16 cellular contexts compared by ENCODE assay signal in the genomic region with DNA sequence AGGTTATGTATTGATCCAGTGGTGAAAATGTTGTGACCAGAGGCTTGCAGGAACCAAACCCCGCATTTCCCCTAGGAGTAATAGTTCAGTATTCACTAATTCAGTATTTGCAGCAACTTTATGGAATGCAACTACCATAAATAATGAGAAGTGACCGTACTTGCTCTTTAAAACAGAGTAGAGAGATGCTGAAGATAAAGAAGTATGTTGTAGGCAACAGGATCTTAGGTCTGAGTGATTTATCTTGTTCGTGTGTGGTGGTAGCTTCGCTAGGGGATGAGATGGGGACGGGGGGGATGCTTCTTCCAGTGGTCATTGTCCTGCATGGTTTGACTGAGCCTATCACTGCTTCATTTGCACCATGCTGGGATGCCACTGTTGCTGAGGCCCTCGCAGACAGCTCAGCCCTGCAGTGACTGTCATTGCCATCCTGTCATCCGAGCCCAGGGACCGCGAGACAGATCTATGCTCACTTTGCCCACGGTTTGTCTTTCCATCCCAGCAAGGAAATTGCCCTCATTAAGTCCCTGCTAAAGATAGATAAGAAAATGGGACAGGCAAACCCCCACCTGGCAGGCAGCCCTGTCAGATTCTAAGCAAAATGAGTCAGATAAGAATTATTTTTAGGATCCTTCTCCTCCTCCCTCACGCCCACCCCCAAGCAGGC.
DNase-seq lines count a peak whose midpoint lies in the region; ATAC-seq and TF ChIP-seq lines count a peak whose summit lies in the region.
"Had no signal": no experiment of that assay in that cellular context is flagged by ENCODE, and none has a peak within 500 bp of the region (broad histone marks: within the 10 kb centered on the region; RNA-seq: fewer than 3 reads in every experiment).

No MANE protein-coding gene starts in this region.

- H3K4me3 ChIP-seq in BE2C (ENCODE audit: low read depth, low read length) (no peak overlapping the region), MG63 (no peak overlapping the region)
- no peak overlapping the region for H3K4me3 ChIP-seq in CD8-positive, alpha-beta T cell (ENCODE audit: low read depth, low read length)
- H3K4me3 ChIP-seq: mucosa of descending colon, vagina had no signal

- CTCF ChIA-PET in CD8-positive, alpha-beta T cell (lab: Charles Lee): no interaction called here
- CTCF ChIA-PET in activated CD8-positive, alpha-beta T cell treated with anti-CD3 and anti-CD28 coated beads, Interleukin-2, amount 10 ng/mL, durations not matched to agents 7 days and 5 days (lab: Charles Lee): no interaction called here

- no peaks in the 10 kb centered on the region for H3K27me3 Mint-ChIP-seq in nephron (ENCODE audit: low read depth)
- no peaks in the 10 kb centered on the region for H3K27me3 Mint-ChIP-seq in CD8-positive, alpha-beta T cell (ENCODE audit: low read depth)
- peaks cover 3% of the 10 kb centered on the region for H3K27me3 Mint-ChIP-seq in activated CD8-positive, alpha-beta T cell treated with anti-CD3 and anti-CD28 coated beads, Interleukin-2, amount 10 ng/mL, durations not matched to agents 7 days and 5 days (ENCODE audit: low read depth)
- H3K27me3 Mint-ChIP-seq: activated naive CD8-positive, alpha-beta T cell treated with anti-CD3 and anti-CD28 coated beads for 36 hours; B cell; stimulated activated memory B cell treated with anti-CD40 and anti-IgM and Interleukin-4, amounts not matched to agents 10 μg/mL and 1 μg/mL and 100 μg/mL, for 72 hours had no signal

- H3K27ac ChIP-seq in caudate nucleus (ENCODE audit: low read depth, low read length): no peak overlapping the region
- H3K27ac ChIP-seq in CD8-positive, alpha-beta T cell (ENCODE audit: low read depth, low read length): no peak overlapping the region
- H3K27ac ChIP-seq: vagina had no signal

- H3K4me3 Mint-ChIP-seq in nephron: no peak overlapping the region
- no peak overlapping the region for H3K4me3 Mint-ChIP-seq in CD8-positive, alpha-beta T cell
- H3K4me3 Mint-ChIP-seq in activated CD8-positive, alpha-beta T cell treated with anti-CD3 and anti-CD28 coated beads, Interleukin-2, amount 10 ng/mL, durations not matched to agents 7 days and 5 days: no peak overlapping the region
- H3K4me3 Mint-ChIP-seq: activated naive CD8-positive, alpha-beta T cell treated with anti-CD3 and anti-CD28 coated beads for 36 hours; B cell; stimulated activated memory B cell treated with anti-CD40 and anti-IgM and Interleukin-4, amounts not matched to agents 10 μg/mL and 1 μg/mL and 100 μg/mL, for 72 hours had no signal

- peak overlapping the region in 2 of 3 experiments; percentile 11 to 50 for H3K27ac Mint-ChIP-seq in nephron
- no peak overlapping the region for H3K27ac Mint-ChIP-seq in CD8-positive, alpha-beta T cell
- no peak overlapping the region for H3K27ac Mint-ChIP-seq in activated CD8-positive, alpha-beta T cell treated with anti-CD3 and anti-CD28 coated beads, Interleukin-2, amount 10 ng/mL, durations not matched to agents 7 days and 5 days
- H3K27ac Mint-ChIP-seq: activated naive CD8-positive, alpha-beta T cell treated with anti-CD3 and anti-CD28 coated beads for 36 hours; B cell; stimulated activated memory B cell treated with anti-CD40 and anti-IgM and Interleukin-4, amounts not matched to agents 10 μg/mL and 1 μg/mL and 100 μg/mL, for 72 hours had no signal

- POLR2A ChIA-PET in CD8-positive, alpha-beta T cell (lab: Charles Lee): no interaction called here
- POLR2A ChIA-PET in activated CD8-positive, alpha-beta T cell treated with anti-CD3 and anti-CD28 coated beads, Interleukin-2, amount 10 ng/mL, durations not matched to agents 7 days and 5 days (lab: Charles Lee): no interaction called here

- H3K36me3 Mint-ChIP-seq in nephron (ENCODE audit: low read depth): peaks cover 22% of the 10 kb centered on the region
- H3K36me3 Mint-ChIP-seq in CD8-positive, alpha-beta T cell: no peaks in the 10 kb centered on the region
- no peaks in the 10 kb centered on the region for H3K36me3 Mint-ChIP-seq in activated CD8-positive, alpha-beta T cell treated with anti-CD3 and anti-CD28 coated beads, Interleukin-2, amount 10 ng/mL, durations not matched to agents 7 days and 5 days (ENCODE audit: low read depth)
- H3K36me3 Mint-ChIP-seq: activated naive CD8-positive, alpha-beta T cell treated with anti-CD3 and anti-CD28 coated beads for 36 hours had no signal

- DNase-seq in BE2C: peak; percentile 31
- DNase-seq in MG63: peak; percentile 35
- DNase-seq in caudate nucleus (lab: John Stamatoyannopoulos, UW): peak in 41 of 61 donors; percentile 22 to 93 (median 53)
- no peak for DNase-seq in CD8-positive, alpha-beta T cell
- DNase-seq in activated CD8-positive, alpha-beta T cell treated with anti-CD3 and anti-CD28 coated beads, Interleukin-2, amount 10 ng/mL, durations not matched to agents 7 days and 5 days: no peak
- no peak for DNase-seq in pons (ENCODE audit: low spot score)
- DNase-seq: activated naive CD8-positive, alpha-beta T cell treated with anti-CD3 and anti-CD28 coated beads for 36 hours; MM.1S; mucosa of descending colon; NCI-H2171 treated with DMSO at 0.1 percent for 48 hours; stimulated activated CD4-positive, alpha-beta T cell treated with anti-CD3 and anti-CD28 coated beads, Interleukin-4, amount 100 ng/mL, for 24 hours had no signal

- H3K9me3 Mint-ChIP-seq in nephron: peaks cover 4% of the 10 kb centered on the region
- no peaks in the 10 kb centered on the region for H3K9me3 Mint-ChIP-seq in CD8-positive, alpha-beta T cell
- H3K9me3 Mint-ChIP-seq in activated CD8-positive, alpha-beta T cell treated with anti-CD3 and anti-CD28 coated beads, Interleukin-2, amount 10 ng/mL, durations not matched to agents 7 days and 5 days (ENCODE audit: insufficient read depth): no peaks in the 10 kb centered on the region
- H3K9me3 Mint-ChIP-seq: activated naive CD8-positive, alpha-beta T cell treated with anti-CD3 and anti-CD28 coated beads for 36 hours; stimulated activated memory B cell treated with anti-CD40 and anti-IgM and Interleukin-4, amounts not matched to agents 10 μg/mL and 1 μg/mL and 100 μg/mL, for 72 hours had no signal

- H3K4me1 ChIP-seq in BE2C: peaks cover 14% of the 10 kb centered on the region
- H3K4me1 ChIP-seq in CD8-positive, alpha-beta T cell (ENCODE audit: insufficient read depth, low read length): no peaks in the 10 kb centered on the region

- H3K27me3 ChIP-seq in BE2C (no peaks in the 10 kb centered on the region), MG63 (no peaks in the 10 kb centered on the region)
- no peaks in the 10 kb centered on the region for H3K27me3 ChIP-seq in CD8-positive, alpha-beta T cell (ENCODE audit: insufficient read depth, low read length)
- H3K27me3 ChIP-seq: vagina had no signal

- no peaks in the 10 kb centered on the region for H3K36me3 ChIP-seq in BE2C
- H3K36me3 ChIP-seq in MG63: peaks cover 16% of the 10 kb centered on the region
- H3K36me3 ChIP-seq in CD8-positive, alpha-beta T cell (ENCODE audit: insufficient read depth, low read length): no peaks in the 10 kb centered on the region
- H3K36me3 ChIP-seq: vagina had no signal

- H3K4me1 Mint-ChIP-seq in nephron: peaks cover 36% of the 10 kb centered on the region
- no peaks in the 10 kb centered on the region for H3K4me1 Mint-ChIP-seq in CD8-positive, alpha-beta T cell (ENCODE audit: low read depth)
- peaks cover 9% of the 10 kb centered on the region for H3K4me1 Mint-ChIP-seq in activated CD8-positive, alpha-beta T cell treated with anti-CD3 and anti-CD28 coated beads, Interleukin-2, amount 10 ng/mL, durations not matched to agents 7 days and 5 days (ENCODE audit: low read depth)

- ATAC-seq in CD8-positive, alpha-beta T cell: no peak
- no peak for ATAC-seq in GM21619 (IDR thresholded peaks at IDR 0.05; ENCODE audit: unreplicated experiment)
- ATAC-seq in activated CD8-positive, alpha-beta T cell treated with anti-CD3 and anti-CD28 coated beads, Interleukin-2, amount 10 ng/mL, durations not matched to agents 7 days and 5 days: no peak
- ATAC-seq: mucosa of descending colon; stimulated activated memory B cell treated with anti-CD40 and anti-IgM and Interleukin-4, amounts not matched to agents 10 μg/mL and 1 μg/mL and 100 μg/mL, for 72 hours had no signal

- no peaks in the 10 kb centered on the region for H3K9me3 ChIP-seq in BE2C
- no peaks in the 10 kb centered on the region for H3K9me3 ChIP-seq in MG63
- H3K9me3 ChIP-seq in CD8-positive, alpha-beta T cell (ENCODE audit: low read length): no peaks in the 10 kb centered on the region
- H3K9me3 ChIP-seq: mucosa of descending colon, vagina had no signal

- intact Hi-C loops in CD8-positive, alpha-beta T cell (cut with DNase I, micrococcal nuclease): no loop called here

- TF ChIP-seq CTCF in BE2C (IDR thresholded peaks at IDR 0.05; ENCODE audit: low read depth, low read length): no peak
- TF ChIP-seq CTCF in nephron (IDR thresholded peaks at IDR 0.05; ENCODE audit: unreplicated experiment in 3 of 3): no peak
- no peak for TF ChIP-seq CTCF in CD8-positive, alpha-beta T cell (IDR thresholded peaks at IDR 0.05)

Comparison
In these comparisons a context has a peak if more than half of its experiments do, and no peak if none do; other contexts are left out.
1. DNase-seq: peak in BE2C (single experiment), MG63 (single experiment) and caudate nucleus (41 of 61); none in CD8-positive, alpha-beta T cell (0 of 7), activated CD8-positive, alpha-beta T cell treated with anti-CD3 and anti-CD28 coated beads, Interleukin-2, amount 10 ng/mL, durations not matched to agents 7 days and 5 days (single experiment) and pons (single experiment).
2. H3K27ac Mint-ChIP-seq: peak in nephron (2 of 3); none in CD8-positive, alpha-beta T cell (single experiment) and activated CD8-positive, alpha-beta T cell treated with anti-CD3 and anti-CD28 coated beads, Interleukin-2, amount 10 ng/mL, durations not matched to agents 7 days and 5 days (single experiment).